Comparison of ENCODE assay signal across 14 cellular contexts in the genomic region with DNA sequence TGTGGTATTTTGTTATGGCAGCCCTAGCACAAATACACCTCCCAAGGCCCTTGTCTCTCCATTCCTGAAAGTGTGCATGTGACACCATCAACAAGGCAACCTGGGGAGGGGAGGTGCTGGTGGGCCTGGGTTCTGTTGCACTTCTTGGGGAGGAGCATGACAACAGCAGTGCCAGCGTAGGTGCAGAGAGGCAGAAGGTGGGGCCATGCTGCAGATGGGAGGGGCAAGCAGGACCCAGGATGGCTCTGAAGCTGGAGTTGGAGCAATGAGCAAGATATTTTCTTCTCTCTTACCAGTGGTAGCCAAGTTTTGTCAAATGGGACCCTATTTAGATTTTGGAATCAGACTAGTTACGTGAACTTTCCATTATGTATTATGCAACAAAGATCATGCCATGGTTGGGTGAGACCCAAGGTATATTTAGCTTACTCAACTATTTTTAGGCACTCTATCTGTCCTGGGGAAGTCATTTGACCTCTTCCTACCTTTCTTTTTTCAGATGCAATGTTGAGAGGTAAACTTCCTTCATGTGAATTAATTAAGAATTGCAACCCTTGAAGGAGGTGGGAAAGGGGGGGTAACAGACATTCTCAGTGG. TPM values are rescaled to one million over a fixed set of nuclear protein-coding genes. Genes with fewer than 3 reads are reported as not detected.
DNase-seq lines count a peak whose midpoint lies in the region; ATAC-seq and TF ChIP-seq lines count a peak whose summit lies in the region.
"Had no signal": no experiment of that assay in that cellular context is flagged by ENCODE, and none has a peak within 500 bp of the region (broad histone marks: within the 10 kb centered on the region; RNA-seq: fewer than 3 reads in every experiment).

No MANE protein-coding gene starts in this region.

- DNase-seq in activated CD4-positive, alpha-beta T cell treated with anti-CD3 and anti-CD28 coated beads, Interleukin-2, amount 10 ng/mL, durations not matched to agents 24 days and 14 days: no peak
- DNase-seq in activated CD4-positive, alpha-beta T cell treated with anti-CD3 and anti-CD28 coated beads, Interleukin-2, amount 50 U/mL, for 1 hour: no peak
- no peak for DNase-seq in left lobe of liver (ENCODE audit: low spot score)
- DNase-seq in tibial artery: peak in 1 of 2 donors; percentile 73
- no peak for DNase-seq in DMS153 (lab: John Stamatoyannopoulos, UW)
- no peak for DNase-seq in UCSD-AML1 (lab: John Stamatoyannopoulos, UW; ENCODE audit: unreplicated experiment)
- DNase-seq: activated T-cell treated with anti-CD3 and anti-CD28 coated beads, Interleukin-2, amount 50 U/mL, for 24 hours; NCI-H69 had no signal

- H3K4me1 Mint-ChIP-seq in activated CD4-positive, alpha-beta T cell treated with anti-CD3 and anti-CD28 coated beads, Interleukin-2, amount 10 ng/mL, durations not matched to agents 24 days and 14 days: peaks cover 69% of the 10 kb centered on the region
- H3K4me1 Mint-ChIP-seq in activated T-helper 17 cell treated with anti-CD3 and anti-CD28 coated beads, Interleukin-2, amount 50 U/mL, for 72 hours: peaks cover 44% of the 10 kb centered on the region

- peak overlapping the region; percentile 25 for H3K4me3 Mint-ChIP-seq in activated CD4-positive, alpha-beta T cell treated with anti-CD3 and anti-CD28 coated beads, Interleukin-2, amount 10 ng/mL, durations not matched to agents 24 days and 14 days
- peak overlapping the region; percentile 84 for H3K4me3 Mint-ChIP-seq in activated T-helper 17 cell treated with anti-CD3 and anti-CD28 coated beads, Interleukin-2, amount 50 U/mL, for 72 hours
- H3K4me3 Mint-ChIP-seq: activated T-cell treated with anti-CD3 and anti-CD28 coated beads, Interleukin-2, amount 50 U/mL, for 24 hours had no signal

- peak overlapping the region; percentile 87 for H3K27ac Mint-ChIP-seq in activated CD4-positive, alpha-beta T cell treated with anti-CD3 and anti-CD28 coated beads, Interleukin-2, amount 10 ng/mL, durations not matched to agents 24 days and 14 days
- peak overlapping the region; percentile 86 for H3K27ac Mint-ChIP-seq in activated T-helper 17 cell treated with anti-CD3 and anti-CD28 coated beads, Interleukin-2, amount 50 U/mL, for 72 hours

- H3K27me3 ChIP-seq in tibial artery: no peaks in the 10 kb centered on the region
- H3K27me3 ChIP-seq: MG63 had no signal

- no peak overlapping the region for H3K4me3 ChIP-seq in tibial artery
- H3K4me3 ChIP-seq: A549, MG63 had no signal

- no peaks in the 10 kb centered on the region for H3K9me3 ChIP-seq in tibial artery
- H3K9me3 ChIP-seq: A549, MG63 had no signal

- H3K27ac ChIP-seq in tibial artery: peak overlapping the region; percentile 99
- H3K27ac ChIP-seq: A549 had no signal

- intact Hi-C loops in activated CD4-positive, alpha-beta T cell treated with anti-CD3 and anti-CD28 coated beads, Interleukin-2, amount 10 ng/mL, durations not matched to agents 24 days and 14 days (cut with micrococcal nuclease): loop anchor here (2.0 kb wide), 1 partner anchor 41 kb away; no protein-coding TSS in a partner anchor
- intact Hi-C loops in tibial artery (cut with DNase I; ENCODE audit: low total_unique reads): no loop called here

- H3K36me3 Mint-ChIP-seq in activated CD4-positive, alpha-beta T cell treated with anti-CD3 and anti-CD28 coated beads, Interleukin-2, amount 10 ng/mL, durations not matched to agents 24 days and 14 days (ENCODE audit: low read depth): peaks cover 37% of the 10 kb centered on the region
- H3K36me3 Mint-ChIP-seq in activated T-helper 17 cell treated with anti-CD3 and anti-CD28 coated beads, Interleukin-2, amount 50 U/mL, for 72 hours (ENCODE audit: low read depth): no peaks in the 10 kb centered on the region

- TF ChIP-seq CTCF in tibial artery (IDR thresholded peaks at IDR 0.05): no peak

- H3K36me3 ChIP-seq in tibial artery: no peaks in the 10 kb centered on the region
- H3K36me3 ChIP-seq: MG63 had no signal

- ATAC-seq in activated T-helper 17 cell treated with anti-CD3 and anti-CD28 coated beads, Interleukin-2, amount 50 U/mL, for 72 hours (replicated peaks): no peak
- ATAC-seq in left lobe of liver (peak; percentile 8), GM18907 (IDR thresholded peaks at IDR 0.05; ENCODE audit: unreplicated experiment) (no peak)
- ATAC-seq: A549 had no signal

- peaks cover 6% of the 10 kb centered on the region for H3K9me3 Mint-ChIP-seq in activated CD4-positive, alpha-beta T cell treated with anti-CD3 and anti-CD28 coated beads, Interleukin-2, amount 10 ng/mL, durations not matched to agents 24 days and 14 days
- H3K9me3 Mint-ChIP-seq in activated T-helper 17 cell treated with anti-CD3 and anti-CD28 coated beads, Interleukin-2, amount 50 U/mL, for 72 hours: no peaks in the 10 kb centered on the region

- H3K27me3 Mint-ChIP-seq in activated CD4-positive, alpha-beta T cell treated with anti-CD3 and anti-CD28 coated beads, Interleukin-2, amount 10 ng/mL, durations not matched to agents 24 days and 14 days: no peaks in the 10 kb centered on the region
- H3K27me3 Mint-ChIP-seq in activated T-helper 17 cell treated with anti-CD3 and anti-CD28 coated beads, Interleukin-2, amount 50 U/mL, for 72 hours: no peaks in the 10 kb centered on the region
- H3K27me3 Mint-ChIP-seq: activated T-cell treated with anti-CD3 and anti-CD28 coated beads, Interleukin-2, amount 50 U/mL, for 24 hours had no signal

- peaks cover 0 to 83% (median 72%) of the 10 kb centered on the region in 4 donors for H3K4me1 ChIP-seq in tibial artery

RNA-seq across cellular contexts. Expression of gene FYCO1, which starts 3.4 kb away (rescaled TPM):
- total RNA-seq in activated CD4-positive, alpha-beta T cell treated with anti-CD3 and anti-CD28 coated beads, Interleukin-2, amount 10 ng/mL, durations not matched to agents 24 days and 14 days: 16.5 and 16.8 TPM in 2 replicates
- 10 to 100 TPM; 15.5 to 26.2 TPM for total RNA-seq in activated T-helper 17 cell treated with anti-CD3 and anti-CD28 coated beads, Interleukin-2, amount 50 U/mL, for 72 hours
- total RNA-seq in left lobe of liver: 16.2 TPM

RNA-seq across cellular contexts. Expression of gene XCR1, which starts 35.1 kb away (rescaled TPM):
- 0.05 TPM in 1 of 2 replicates, not detected in the other for total RNA-seq in activated CD4-positive, alpha-beta T cell treated with anti-CD3 and anti-CD28 coated beads, Interleukin-2, amount 10 ng/mL, durations not matched to agents 24 days and 14 days
- under 1 TPM; 0.04 to 0.05 TPM for total RNA-seq in activated T-helper 17 cell treated with anti-CD3 and anti-CD28 coated beads, Interleukin-2, amount 50 U/mL, for 72 hours
- total RNA-seq in left lobe of liver: not detected
- total RNA-seq: chondrocyte; T-helper 2 cell treated with Interferon-gamma antibody and Interleukin-4, amounts not matched to agents 100 ng/mL and 5 ng/mL, for 36 hours had no signal

RNA-seq across cellular contexts. Expression of gene CXCR6, which starts 49.0 kb away (rescaled TPM):
- 15.2 TPM in 2 replicates for total RNA-seq in activated CD4-positive, alpha-beta T cell treated with anti-CD3 and anti-CD28 coated beads, Interleukin-2, amount 10 ng/mL, durations not matched to agents 24 days and 14 days
- total RNA-seq in activated T-helper 17 cell treated with anti-CD3 and anti-CD28 coated beads, Interleukin-2, amount 50 U/mL, for 72 hours: 10 to 100 TPM; 13.7 to 25.4 TPM
- total RNA-seq in left lobe of liver: not detected
- total RNA-seq: chondrocyte had no signal

Comparison
In these comparisons a context has a peak if more than half of its experiments do, and no peak if none do; other contexts are left out.
1. RNA of gene CXCR6, which starts 49.0 kb away (total RNA-seq): 13.7 to 25.4 TPM in activated T-helper 17 cell treated with anti-CD3 and anti-CD28 coated beads, Interleukin-2, amount 50 U/mL, for 72 hours and 15.2 TPM in activated CD4-positive, alpha-beta T cell treated with anti-CD3 and anti-CD28 coated beads, Interleukin-2, amount 10 ng/mL, durations not matched to agents 24 days and 14 days; not detected in left lobe of liver (single experiment); every median in the first group is over 10 times any median in the second.